Comparison of ENCODE assay signal across 9 cellular contexts in genomic region chr6:118853408-118853807, GRCh38.
"Had no signal": no experiment of that assay in that cellular context is flagged by ENCODE, and none has a peak within 500 bp of the region (broad histone marks: within the 10 kb centered on the region; RNA-seq: fewer than 3 reads in every experiment).

No MANE protein-coding gene starts in this region.

- H3K27ac ChIP-seq: HL-60, KMS-11 had no signal

- H3K4me2 ChIP-seq: KMS-11 had no signal

- DNase-seq: IMR-90, Karpas-422, Kasumi-1, KBM-7, KG1 had no signal

- FAIRE-seq: HTR-8/SVneo had no signal

- H3K27me3 Mint-ChIP-seq: IgD-negative memory B cell had no signal

- H3K27ac Mint-ChIP-seq: IgD-negative memory B cell had no signal

- H3K9me3 Mint-ChIP-seq: IgD-negative memory B cell had no signal

- H3K9ac ChIP-seq: KMS-11 had no signal
